21 cellular contexts compared by ENCODE assay signal in the genomic region with DNA sequence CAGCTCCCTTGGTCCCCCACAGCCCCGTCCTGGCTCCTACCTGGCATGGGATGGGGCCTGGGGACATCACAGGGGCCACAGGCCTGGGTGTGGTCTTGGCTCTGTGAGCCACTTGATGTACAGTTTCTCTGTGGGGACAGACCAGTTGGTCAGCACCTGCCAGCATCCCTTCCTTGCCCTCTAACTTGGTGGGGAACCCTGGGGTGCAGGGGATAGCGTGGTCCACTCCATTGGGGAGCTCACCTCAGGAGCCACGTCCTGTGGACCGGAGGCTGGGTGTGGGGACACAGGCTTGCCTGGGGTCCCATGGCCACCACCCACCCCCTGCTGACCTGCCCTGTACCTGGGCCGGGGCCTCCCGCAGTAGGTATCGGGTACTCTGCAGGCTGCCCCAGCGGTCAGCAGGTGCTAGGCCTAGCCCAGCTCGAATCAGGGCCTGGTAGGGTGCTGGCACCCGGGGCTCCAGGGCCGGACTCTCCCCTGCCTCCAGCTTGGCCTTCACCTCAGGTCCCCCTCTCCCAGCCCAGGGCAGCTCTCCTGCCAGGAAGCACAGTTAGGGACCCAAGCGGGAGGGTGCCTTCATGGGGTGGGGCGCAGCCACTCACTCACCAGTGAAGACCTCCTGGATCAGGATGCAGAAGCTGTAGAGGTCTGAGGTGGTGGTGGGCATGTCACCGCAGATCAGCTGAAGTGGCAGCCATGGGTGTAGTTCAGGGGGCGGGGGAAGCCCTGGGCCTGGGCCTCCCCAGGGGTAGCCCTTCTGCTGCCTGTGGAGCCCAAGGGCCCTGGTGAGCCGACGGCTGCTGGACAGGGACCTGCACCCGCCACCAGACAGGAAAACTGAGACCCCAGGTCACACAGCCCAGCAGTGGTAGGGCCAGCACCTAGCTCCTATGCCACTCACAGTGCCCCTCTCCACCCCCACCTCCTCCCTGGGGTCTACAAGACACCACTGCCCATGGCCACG. TPM values are rescaled to one million over a fixed set of nuclear protein-coding genes. Genes with fewer than 3 reads are reported as not detected.
A peak's percentile ranks its signal among the peaks of the same experiment; 100 is the strongest.
DNase-seq lines count a peak whose midpoint lies in the region; ATAC-seq and TF ChIP-seq lines count a peak whose summit lies in the region.
"Had no signal": no experiment of that assay in that cellular context is flagged by ENCODE, and none has a peak within 500 bp of the region (broad histone marks: within the 10 kb centered on the region; RNA-seq: fewer than 3 reads in every experiment).

No MANE protein-coding gene starts in this region.

- peaks cover 38% of the 10 kb centered on the region for H3K36me3 ChIP-seq in BLaER1
- H3K36me3 ChIP-seq in DND-41 (ENCODE audit: insufficient read depth, low read length): peaks cover 13% of the 10 kb centered on the region
- peaks cover 6 to 22% of the 10 kb centered on the region in 2 donors for H3K36me3 ChIP-seq in neuronal stem cell (replicated peaks in 1 of 2; ENCODE audit: control insufficient read depth in 2 of 2, insufficient read depth in 2 of 2, low read length in 2 of 2)
- H3K36me3 ChIP-seq: HAP-1 had no signal

- no peaks in the 10 kb centered on the region for H3K36me3 Mint-ChIP-seq in activated T-helper 17 cell treated with anti-CD3 and anti-CD28 coated beads, Interleukin-2, amount 50 U/mL, for 72 hours (ENCODE audit: low read depth)
- H3K36me3 Mint-ChIP-seq: CD8-positive, alpha-beta T cell had no signal

- H3K4me2 ChIP-seq in BLaER1 (peak overlapping the region; percentile 76), DND-41 (ENCODE audit: insufficient read depth, low read length) (no peak overlapping the region), neuronal stem cell (ENCODE audit: insufficient read depth, low read length, poor library complexity, severe bottlenecking) (no peak overlapping the region)
- H3K4me2 ChIP-seq: A549 had no signal

- no peak overlapping the region for H3K18ac ChIP-seq in neuronal stem cell (ENCODE audit: low read length)

- peak overlapping the region; percentile 35; the same call in 1 of the 2 replicates for H3K27ac ChIP-seq in BLaER1
- H3K27ac ChIP-seq in DND-41 (ENCODE audit: low read length): no peak overlapping the region
- no peak overlapping the region for H3K27ac ChIP-seq in neuronal stem cell (replicated peaks; ENCODE audit: low read length)
- H3K27ac ChIP-seq: A549, C4-2B, GM23248 had no signal

- TF ChIP-seq CTCF in DND-41 (IDR thresholded peaks at IDR 0.05; ENCODE audit: borderline replicate concordance, extremely low read depth, low read length, poor library complexity, severe bottlenecking): no peak

- H3K9me3 ChIP-seq in BLaER1: no peaks in the 10 kb centered on the region
- H3K9me3 ChIP-seq in DND-41 (ENCODE audit: insufficient read depth, low read length, severe bottlenecking): no peaks in the 10 kb centered on the region
- H3K9me3 ChIP-seq in neuronal stem cell (replicated peaks in 1 of 2; ENCODE audit: control insufficient read depth in 2 of 2, insufficient read depth in 1 of 2, low read depth in 1 of 2, low read length in 2 of 2): no peaks in the 10 kb centered on the region
- H3K9me3 ChIP-seq: A549, Caco-2, HAP-1 had no signal

- no peak overlapping the region for H2BK15ac ChIP-seq in neuronal stem cell (ENCODE audit: low read length)

- H3K4me1 Mint-ChIP-seq in activated T-helper 17 cell treated with anti-CD3 and anti-CD28 coated beads, Interleukin-2, amount 50 U/mL, for 72 hours: no peaks in the 10 kb centered on the region

- peak; percentile 12; the same call in 1 of the 3 replicates for ATAC-seq in DND-41 (ENCODE audit: insufficient read depth, low read depth)
- peak; percentile 15 for ATAC-seq in activated T-helper 17 cell treated with anti-CD3 and anti-CD28 coated beads, Interleukin-2, amount 50 U/mL, for 72 hours (replicated peaks)
- ATAC-seq in HG03460 (IDR thresholded peaks at IDR 0.05; ENCODE audit: unreplicated experiment): no peak
- no peak for ATAC-seq in GM19455 (IDR thresholded peaks at IDR 0.05; ENCODE audit: unreplicated experiment)

- DNase-seq in DND-41 (no peak), neuronal stem cell (ENCODE audit: low spot score) (no peak), DMS 273 treated with DMSO at 0.1 percent for 48 hours (lab: John Stamatoyannopoulos, UW) (no peak)
- DNase-seq: AML-193; CD8-positive, alpha-beta T cell; GF-D8; GM23248; KBM-7; MV-4-11; NCI-H1930 had no signal

- H2BK5ac ChIP-seq in neuronal stem cell (ENCODE audit: low read length): no peak overlapping the region

- H3K27ac Mint-ChIP-seq in activated T-helper 17 cell treated with anti-CD3 and anti-CD28 coated beads, Interleukin-2, amount 50 U/mL, for 72 hours: no peak overlapping the region
- H3K27ac Mint-ChIP-seq: CD8-positive, alpha-beta T cell had no signal

- H3K27me3 ChIP-seq in BLaER1 (no peaks in the 10 kb centered on the region), DND-41 (ENCODE audit: insufficient read depth, low read length, poor library complexity) (no peaks in the 10 kb centered on the region), neuronal stem cell (ENCODE audit: control insufficient read depth in 3 of 3, insufficient read depth in 3 of 3, low read depth in 1 of 3, low read length in 3 of 3) (peaks cover 0 to 10% (median 0%) of the 10 kb centered on the region in 3 experiments)

- H3K4me1 ChIP-seq in BLaER1 (peaks cover 45% of the 10 kb centered on the region), DND-41 (ENCODE audit: insufficient read depth, low read length) (no peaks in the 10 kb centered on the region), neuronal stem cell (ENCODE audit: control insufficient read depth in 2 of 2, insufficient read depth in 1 of 2, low read depth in 1 of 2, low read length in 2 of 2) (no peaks in the 10 kb centered on the region)
- H3K4me1 ChIP-seq: Caco-2, HAP-1 had no signal

- H3K14ac ChIP-seq in neuronal stem cell (ENCODE audit: low read length): peak overlapping the region; percentile 89

- H2AK5ac ChIP-seq in neuronal stem cell (ENCODE audit: low read depth, low read length): peak overlapping the region; percentile 63

- peak overlapping the region; percentile 89 for H3K23ac ChIP-seq in neuronal stem cell (ENCODE audit: low read depth, low read length, poor library complexity)

- no peak overlapping the region for H3K4ac ChIP-seq in neuronal stem cell (ENCODE audit: low read length)

- no peaks in the 10 kb centered on the region for H3K27me3 Mint-ChIP-seq in activated T-helper 17 cell treated with anti-CD3 and anti-CD28 coated beads, Interleukin-2, amount 50 U/mL, for 72 hours

- H4K8ac ChIP-seq in neuronal stem cell (ENCODE audit: low read depth, low read length): no peak overlapping the region

- H2BK12ac ChIP-seq in neuronal stem cell (ENCODE audit: low read length): peak overlapping the region; percentile 73

- no peak overlapping the region for H2BK120ac ChIP-seq in neuronal stem cell (ENCODE audit: low read depth, low read length)

- H4K20me1 ChIP-seq in BLaER1 (peaks cover 9% of the 10 kb centered on the region; the same call in 1 of the 2 replicates), DND-41 (ENCODE audit: insufficient read depth, low read length) (peaks cover 4% of the 10 kb centered on the region)

- H2AFZ ChIP-seq in DND-41 (ENCODE audit: low read depth, low read length) (no peak overlapping the region), neuronal stem cell (ENCODE audit: low read length) (no peak overlapping the region)
- H2AFZ ChIP-seq: GM23248 had no signal

- H3K9ac ChIP-seq in BLaER1 (no peak overlapping the region), DND-41 (ENCODE audit: low read depth, low read length) (no peak overlapping the region), neuronal stem cell (ENCODE audit: low read depth, low read length, poor library complexity) (peak overlapping the region; percentile 86)
- H3K9ac ChIP-seq: GM23248 had no signal

- H3K79me2 ChIP-seq in DND-41 (ENCODE audit: insufficient read depth, low read length): no peaks in the 10 kb centered on the region

- H3K4me3 Mint-ChIP-seq in activated T-helper 17 cell treated with anti-CD3 and anti-CD28 coated beads, Interleukin-2, amount 50 U/mL, for 72 hours: no peak overlapping the region
- H3K4me3 Mint-ChIP-seq: CD8-positive, alpha-beta T cell had no signal

- WGBS in neuronal stem cell (ENCODE audit: extremely low coverage in 2 of 2, insufficient read length in 2 of 2, insufficient replicate concordance in 1 of 2), 2 donors: no CpG with 5 or more reads among the region's 19 CpGs

- H3K9me3 Mint-ChIP-seq in activated T-helper 17 cell treated with anti-CD3 and anti-CD28 coated beads, Interleukin-2, amount 50 U/mL, for 72 hours: no peaks in the 10 kb centered on the region
- H3K9me3 Mint-ChIP-seq: CD8-positive, alpha-beta T cell had no signal

- H3K4me3 ChIP-seq in BLaER1: no peak overlapping the region
- no peak overlapping the region for H3K4me3 ChIP-seq in DND-41 (ENCODE audit: low read depth in 1 of 2, low read length in 2 of 2)
- H3K4me3 ChIP-seq in neuronal stem cell (ENCODE audit: low read length in 2 of 2): peak overlapping the region in 1 of 2 donors; percentile 35
- H3K4me3 ChIP-seq: A549, GM23248, HAP-1 had no signal

- H3K79me1 ChIP-seq in neuronal stem cell (ENCODE audit: low read depth, low read length): peaks cover 1% of the 10 kb centered on the region

- H4K91ac ChIP-seq in neuronal stem cell (ENCODE audit: low read depth, low read length, poor library complexity): no peak overlapping the region

RNA-seq across cellular contexts. Expression of a gene that starts 14.9 kb away (rescaled TPM):
- 10 to 100 TPM; 40.3 to 71.7 TPM for total RNA-seq in activated T-helper 17 cell treated with anti-CD3 and anti-CD28 coated beads, Interleukin-2, amount 50 U/mL, for 72 hours
- 36.2 TPM for polyA plus RNA-seq in neuronal stem cell (2013, experiment 1 of 2)
- 37.5 TPM for polyA plus RNA-seq in neuronal stem cell (2013, experiment 2 of 2)

RNA-seq across cellular contexts. Expression of a gene that starts 22.4 kb away (rescaled TPM):
- under 1 TPM in 1 of 2 donors, not detected in 1; 0.13 TPM for total RNA-seq in activated T-helper 17 cell treated with anti-CD3 and anti-CD28 coated beads, Interleukin-2, amount 50 U/mL, for 72 hours
- not detected for polyA plus RNA-seq in neuronal stem cell (2013, experiment 1 of 2)
- polyA plus RNA-seq in neuronal stem cell (2013, experiment 2 of 2): not detected
- total RNA-seq: Caco-2; CD8-positive, alpha-beta T cell; GM23248; HT1080; LHCN-M2; MCF 10A had no signal
- polyA plus RNA-seq: GM23248 had no signal

RNA-seq across cellular contexts. Expression of a gene that starts 32.3 kb away (rescaled TPM):
- total RNA-seq in activated T-helper 17 cell treated with anti-CD3 and anti-CD28 coated beads, Interleukin-2, amount 50 U/mL, for 72 hours: 10 to 100 TPM; 28.4 to 31.2 TPM
- polyA plus RNA-seq in neuronal stem cell (2013, experiment 1 of 2): 36.6 TPM
- polyA plus RNA-seq in neuronal stem cell (2013, experiment 2 of 2): 35.2 TPM

RNA-seq across cellular contexts. Expression of a gene that starts 33.4 kb away (rescaled TPM):
- not detected for total RNA-seq in activated T-helper 17 cell treated with anti-CD3 and anti-CD28 coated beads, Interleukin-2, amount 50 U/mL, for 72 hours
- polyA plus RNA-seq in neuronal stem cell (2013, experiment 1 of 2): 2.6 TPM
- 2.4 TPM for polyA plus RNA-seq in neuronal stem cell (2013, experiment 2 of 2)
- total RNA-seq: CD8-positive, alpha-beta T cell; HT1080 had no signal

RNA-seq across cellular contexts. Expression of a gene that starts 41.9 kb away (rescaled TPM):
- total RNA-seq in activated T-helper 17 cell treated with anti-CD3 and anti-CD28 coated beads, Interleukin-2, amount 50 U/mL, for 72 hours: 10 to 100 TPM; 11.0 to 20.1 TPM
- 5.9 TPM for polyA plus RNA-seq in neuronal stem cell (2013, experiment 1 of 2)
- 5.2 TPM for polyA plus RNA-seq in neuronal stem cell (2013, experiment 2 of 2)

Comparison
In these comparisons a context has a peak if more than half of its experiments do, and no peak if none do; other contexts are left out.
1. ATAC-seq: peak in DND-41 (single experiment) and activated T-helper 17 cell treated with anti-CD3 and anti-CD28 coated beads, Interleukin-2, amount 50 U/mL, for 72 hours (single experiment); none in HG03460 (single experiment) and GM19455 (single experiment).